1 cellular context compared by ENCODE assay signal in the genomic region with DNA sequence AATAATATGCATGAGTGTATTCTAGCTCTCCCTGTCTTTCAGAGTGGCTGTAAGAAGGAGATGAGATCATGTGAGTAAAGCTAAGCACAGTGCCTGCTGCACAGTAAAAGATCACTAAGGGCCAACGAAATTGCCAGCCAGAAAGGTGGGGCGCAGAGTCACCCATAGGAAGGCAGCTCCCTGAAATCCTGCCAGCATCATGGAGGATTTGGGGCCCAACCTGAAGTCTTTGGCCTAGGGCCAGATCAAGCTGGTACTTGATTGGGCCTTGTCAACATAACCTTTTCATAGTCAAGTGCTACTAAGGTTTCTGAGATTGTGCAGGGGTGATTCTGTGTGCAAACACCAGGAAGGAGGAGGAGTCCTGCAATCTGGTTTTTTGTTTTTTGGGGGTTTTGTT.
TF ChIP-seq lines count a peak whose summit lies in the region.

No MANE protein-coding gene starts in this region.

TF ChIP-seq in HEK293, 187 proteins besides CTCF, POLR2A, EP300 and RAD21 (continued from another document):
- TF ChIP-seq, protein P1, sequence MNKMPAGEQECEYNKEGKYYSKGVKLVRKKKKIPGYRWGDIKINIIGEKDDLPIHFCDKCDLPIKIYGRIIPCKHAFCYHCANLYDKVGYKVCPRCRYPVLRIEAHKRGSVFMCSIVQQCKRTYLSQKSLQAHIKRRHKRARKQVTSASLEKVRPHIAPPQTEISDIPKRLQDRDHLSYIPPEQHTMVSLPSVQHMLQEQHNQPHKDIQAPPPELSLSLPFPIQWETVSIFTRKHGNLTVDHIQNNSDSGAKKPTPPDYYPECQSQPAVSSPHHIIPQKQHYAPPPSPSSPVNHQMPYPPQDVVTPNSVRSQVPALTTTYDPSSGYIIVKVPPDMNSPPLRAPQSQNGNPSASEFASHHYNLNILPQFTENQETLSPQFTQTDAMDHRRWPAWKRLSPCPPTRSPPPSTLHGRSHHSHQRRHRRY (tag by site-specific recombination; IDR thresholded peaks at IDR 0.05), result no peak
- no peak for TF ChIP-seq ZNF174 (tag by site-specific recombination; IDR thresholded peaks at IDR 0.05)
- peak; percentile 54; the same call in 1 of the 2 replicates for TF ChIP-seq ZNF664 (tag by site-specific recombination; IDR thresholded peaks at IDR 0.05)
